26 cellular contexts compared by ENCODE assay signal in genomic region chr3:178054505-178054904, GRCh38.
A peak's percentile ranks its signal among the peaks of the same experiment; 100 is the strongest.
DNase-seq lines count a peak whose midpoint lies in the region; ATAC-seq and TF ChIP-seq lines count a peak whose summit lies in the region.
"Had no signal": no experiment of that assay in that cellular context is flagged by ENCODE, and none has a peak within 500 bp of the region (broad histone marks: within the 10 kb centered on the region; RNA-seq: fewer than 3 reads in every experiment).

No MANE protein-coding gene starts in this region.

- H3K9me3 Mint-ChIP-seq in endodermal cell (no peaks in the 10 kb centered on the region), nephron (no peaks in the 10 kb centered on the region)
- H3K9me3 Mint-ChIP-seq in T-helper 2 cell treated with Interferon-gamma antibody and Interleukin-4, amounts not matched to agents 5 μg/mL and 100 μg/mL, for 36 hours: no peaks in the 10 kb centered on the region
- H3K9me3 Mint-ChIP-seq: H9, HFFc6 had no signal

- H3K4me3 ChIP-seq in left ventricle myocardium inferior (no peak overlapping the region), heart left ventricle (no peak overlapping the region), endodermal cell (ENCODE audit: low read length) (no peak overlapping the region)
- H3K4me3 ChIP-seq: BLaER1 treated with 17β-estradiol and CSF1 and Interleukin-3, amounts not matched to agents 10 nM and 100 nM; GM23248 had no signal

- H3K27me3 Mint-ChIP-seq in endodermal cell (ENCODE audit: insufficient read depth): no peaks in the 10 kb centered on the region
- H3K27me3 Mint-ChIP-seq in nephron (ENCODE audit: low read depth): no peaks in the 10 kb centered on the region
- no peaks in the 10 kb centered on the region for H3K27me3 Mint-ChIP-seq in T-helper 2 cell treated with Interferon-gamma antibody and Interleukin-4, amounts not matched to agents 5 μg/mL and 100 μg/mL, for 36 hours (ENCODE audit: low read depth)
- H3K27me3 Mint-ChIP-seq: CD4-positive, alpha-beta memory T cell had no signal

- H3K27ac ChIP-seq in left ventricle myocardium inferior (replicated peaks) (peak overlapping the region; percentile 2), heart left ventricle (no peak overlapping the region), endodermal cell (ENCODE audit: low read depth, low read length) (peak overlapping the region; percentile 14)
- H3K27ac ChIP-seq: 22Rv1; BLaER1 treated with 17β-estradiol and CSF1 and Interleukin-3, amounts not matched to agents 10 nM and 100 nM; GM23248; HL-60 had no signal

- no peak overlapping the region for H3K27ac Mint-ChIP-seq in endodermal cell
- H3K27ac Mint-ChIP-seq in nephron: peak overlapping the region; percentile 26 to 62 (median 49)
- no peak overlapping the region for H3K27ac Mint-ChIP-seq in T-helper 2 cell treated with Interferon-gamma antibody and Interleukin-4, amounts not matched to agents 5 μg/mL and 100 μg/mL, for 36 hours
- H3K27ac Mint-ChIP-seq: CD4-positive, alpha-beta memory T cell; HFFc6 had no signal

- intact Hi-C loops in left ventricle myocardium inferior (cut with micrococcal nuclease): no loop called here
- intact Hi-C loops in heart left ventricle (cut with DNase I): no loop called here

- peaks cover 13% of the 10 kb centered on the region for H3K4me1 ChIP-seq in left ventricle myocardium inferior
- peaks cover 0 to 15% (median 6%) of the 10 kb centered on the region in 12 donors for H3K4me1 ChIP-seq in heart left ventricle
- H3K4me1 ChIP-seq in endodermal cell (ENCODE audit: control insufficient read depth, insufficient read depth, low read length): no peaks in the 10 kb centered on the region
- H3K4me1 ChIP-seq: BLaER1 treated with 17β-estradiol and CSF1 and Interleukin-3, amounts not matched to agents 10 nM and 100 nM had no signal

- H3K4me3 Mint-ChIP-seq in endodermal cell (no peak overlapping the region), nephron (no peak overlapping the region)
- H3K4me3 Mint-ChIP-seq in T-helper 2 cell treated with Interferon-gamma antibody and Interleukin-4, amounts not matched to agents 5 μg/mL and 100 μg/mL, for 36 hours: no peak overlapping the region
- H3K4me3 Mint-ChIP-seq: H9, HFFc6 had no signal

- H3K4me1 Mint-ChIP-seq in endodermal cell: no peaks in the 10 kb centered on the region
- H3K4me1 Mint-ChIP-seq in nephron: peaks cover 37% of the 10 kb centered on the region
- no peaks in the 10 kb centered on the region for H3K4me1 Mint-ChIP-seq in T-helper 2 cell treated with Interferon-gamma antibody and Interleukin-4, amounts not matched to agents 5 μg/mL and 100 μg/mL, for 36 hours (ENCODE audit: low read depth)
- H3K4me1 Mint-ChIP-seq: CD4-positive, alpha-beta memory T cell had no signal

- H3K9ac ChIP-seq in endodermal cell (ENCODE audit: extremely low read depth, low read length, poor library complexity, severe bottlenecking): no peak overlapping the region
- H3K9ac ChIP-seq: BLaER1 treated with 17β-estradiol and CSF1 and Interleukin-3, amounts not matched to agents 10 nM and 100 nM; GM23248 had no signal

- DNase-seq in left ventricle myocardium inferior (no peak), heart left ventricle (no peak), endodermal cell (no peak), cerebellar cortex (ENCODE audit: low spot score) (no peak), dermis blood vessel endothelial cell (no peak)
- DNase-seq in T-helper 2 cell treated with Interferon-gamma antibody and Interleukin-4, amounts not matched to agents 5 μg/mL and 100 μg/mL, for 36 hours (ENCODE audit: low spot score): no peak
- DNase-seq: CD4-positive, alpha-beta memory T cell; DMS153; GM23248; H9; HFFc6; KBM-7; NCI-H1105; NCI-H2029 treated with DMSO at 0.1 percent for 48 hours; NCI-H345; NCI-H524; NCI-H82; PC-3; RPMI8226; SHP77 had no signal

- H3K36me3 ChIP-seq in left ventricle myocardium inferior (no peaks in the 10 kb centered on the region), heart left ventricle (no peaks in the 10 kb centered on the region), endodermal cell (ENCODE audit: control insufficient read depth, insufficient read depth, low read length) (no peaks in the 10 kb centered on the region)
- H3K36me3 ChIP-seq: BLaER1 treated with 17β-estradiol and CSF1 and Interleukin-3, amounts not matched to agents 10 nM and 100 nM had no signal

- 65 to 75% (median 72%) methylated on average over 5 of the region's 5 CpGs for WGBS in heart left ventricle, 4 donors
- WGBS in endodermal cell (ENCODE audit: insufficient coverage in 1 of 2, insufficient read length in 1 of 2), 2 experiments: 90 to 92% methylated on average over 3 to 5 of the region's 5 CpGs

- H3K36me3 Mint-ChIP-seq in endodermal cell (ENCODE audit: low read depth) (no peaks in the 10 kb centered on the region), nephron (ENCODE audit: low read depth) (no peaks in the 10 kb centered on the region)
- no peaks in the 10 kb centered on the region for H3K36me3 Mint-ChIP-seq in T-helper 2 cell treated with Interferon-gamma antibody and Interleukin-4, amounts not matched to agents 5 μg/mL and 100 μg/mL, for 36 hours (ENCODE audit: low read depth)
- H3K36me3 Mint-ChIP-seq: CD4-positive, alpha-beta memory T cell had no signal

- no peaks in the 10 kb centered on the region for H3K27me3 ChIP-seq in left ventricle myocardium inferior (ENCODE audit: low read depth)
- no peaks in the 10 kb centered on the region for H3K27me3 ChIP-seq in heart left ventricle
- H3K27me3 ChIP-seq in endodermal cell (ENCODE audit: control insufficient read depth, insufficient read depth, low read length, poor library complexity, severe bottlenecking): no peaks in the 10 kb centered on the region
- H3K27me3 ChIP-seq: BLaER1 treated with 17β-estradiol and CSF1 and Interleukin-3, amounts not matched to agents 10 nM and 100 nM had no signal

- no peak for TF ChIP-seq POLR2A in heart left ventricle (IDR thresholded peaks at IDR 0.05)

- ATAC-seq in heart left ventricle (no peak), GM19324 (IDR thresholded peaks at IDR 0.05; ENCODE audit: low FRiP score, unreplicated experiment) (no peak)
- ATAC-seq: HepG2, PC-3 had no signal

- TF ChIP-seq CTCF in left ventricle myocardium inferior (IDR thresholded peaks at IDR 0.05; ENCODE audit: borderline replicate concordance) (no peak), heart left ventricle (IDR thresholded peaks at IDR 0.05) (no peak), endodermal cell (conservative IDR thresholded peaks at IDR 0.05) (no peak), nephron (IDR thresholded peaks at IDR 0.05; ENCODE audit: unreplicated experiment in 3 of 3) (no peak)

- H3K9me3 ChIP-seq in left ventricle myocardium inferior (replicated peaks): no peaks in the 10 kb centered on the region
- H3K9me3 ChIP-seq in heart left ventricle: no peaks in the 10 kb centered on the region
- no peaks in the 10 kb centered on the region for H3K9me3 ChIP-seq in endodermal cell (ENCODE audit: control insufficient read depth, low read length)

Comparison
In these comparisons a context has a peak if more than half of its experiments do, and no peak if none do; other contexts are left out.
1. H3K27ac ChIP-seq: peak in left ventricle myocardium inferior (single experiment) and endodermal cell (single experiment); none in heart left ventricle (0 of 12).
2. H3K27ac Mint-ChIP-seq: peak in nephron (3 of 3); none in endodermal cell (single experiment) and T-helper 2 cell treated with Interferon-gamma antibody and Interleukin-4, amounts not matched to agents 5 μg/mL and 100 μg/mL, for 36 hours (single experiment).